ENCODE assay signal across 20 cellular contexts in the genomic region with DNA sequence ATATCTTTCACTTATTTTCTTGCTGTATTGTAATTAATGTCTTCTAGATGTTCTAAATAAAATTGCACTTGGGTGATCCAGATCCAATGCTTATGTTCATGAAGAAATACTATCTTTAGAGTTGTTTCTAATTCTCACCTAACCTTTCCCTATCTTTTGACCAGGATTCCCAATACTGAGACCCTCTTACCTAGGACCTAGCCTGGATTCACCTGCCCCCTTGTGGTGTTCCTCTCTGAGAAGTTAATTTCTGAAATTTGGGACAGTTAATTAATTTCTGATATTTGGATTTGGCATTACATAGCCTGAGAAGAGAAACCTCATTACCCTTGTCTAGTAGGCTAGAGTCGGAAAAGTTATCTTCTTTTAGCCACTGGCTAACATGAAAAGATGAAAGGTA. TPM values are rescaled to one million over a fixed set of nuclear protein-coding genes. Genes with fewer than 3 reads are reported as not detected.
DNase-seq lines count a peak whose midpoint lies in the region; ATAC-seq and TF ChIP-seq lines count a peak whose summit lies in the region.
"Had no signal": no experiment of that assay in that cellular context is flagged by ENCODE, and none has a peak within 500 bp of the region (broad histone marks: within the 10 kb centered on the region; RNA-seq: fewer than 3 reads in every experiment).

No MANE protein-coding gene starts in this region.

- no peak overlapping the region for H2AFZ ChIP-seq in Karpas-422 (ENCODE audit: low read length)

- H3K36me3 Mint-ChIP-seq in activated naive CD8-positive, alpha-beta T cell treated with anti-CD3 and anti-CD28 coated beads, Interleukin-2, amount 50 U/mL, for 24 hours (ENCODE audit: low read depth) = no peaks in the 10 kb centered on the region
- H3K36me3 Mint-ChIP-seq: memory B cell had no signal

- no peaks in the 10 kb centered on the region for H3K9me3 ChIP-seq in Karpas-422 (ENCODE audit: low read length)
- no peaks in the 10 kb centered on the region for H3K9me3 ChIP-seq in liver (ENCODE audit: control insufficient read depth in 4 of 4, low read length in 3 of 4)
- no peaks in the 10 kb centered on the region for H3K9me3 ChIP-seq in MG63
- H3K9me3 ChIP-seq: heart left ventricle, psoas muscle had no signal

- TF ChIP-seq CTCF in astrocyte of the cerebellum (IDR thresholded peaks at IDR 0.05; ENCODE audit: low read depth, low read length, missing control alignments) (peak; percentile 38), liver (IDR thresholded peaks at IDR 0.05; ENCODE audit: low read depth, low read length, missing input control) (peak; percentile 60)

- H3K9me3 Mint-ChIP-seq in activated naive CD8-positive, alpha-beta T cell treated with anti-CD3 and anti-CD28 coated beads, Interleukin-2, amount 50 U/mL, for 24 hours = peaks cover 4% of the 10 kb centered on the region
- H3K9me3 Mint-ChIP-seq: dendritic cell treated with granulocyte-macrophage colony-stimulating factor and Interleukin-4, amounts not matched to agents 40 ng/mL and 50 ng/mL, for 4 days; memory B cell; stimulated activated naive CD8-positive, alpha-beta T cell treated with anti-CD3 and anti-CD28 coated beads, Interleukin-15, Interleukin-2, amounts not matched to agents 100 ng/mL and 50 ng/mL, for 24 hours had no signal

- no peaks in the 10 kb centered on the region for H3K27me3 Mint-ChIP-seq in activated naive CD8-positive, alpha-beta T cell treated with anti-CD3 and anti-CD28 coated beads, Interleukin-2, amount 50 U/mL, for 24 hours
- H3K27me3 Mint-ChIP-seq: memory B cell had no signal

- H3K9ac ChIP-seq in Karpas-422 (ENCODE audit: low read length) (no peak overlapping the region), liver (ENCODE audit: low read depth in 1 of 2, low read length in 2 of 2) (peak overlapping the region; percentile 35 to 63)

- no peak overlapping the region for H3K27ac Mint-ChIP-seq in activated naive CD8-positive, alpha-beta T cell treated with anti-CD3 and anti-CD28 coated beads, Interleukin-2, amount 50 U/mL, for 24 hours
- H3K27ac Mint-ChIP-seq: dendritic cell treated with granulocyte-macrophage colony-stimulating factor and Interleukin-4, amounts not matched to agents 40 ng/mL and 50 ng/mL, for 4 days; memory B cell; stimulated activated naive CD8-positive, alpha-beta T cell treated with anti-CD3 and anti-CD28 coated beads, Interleukin-15, Interleukin-2, amounts not matched to agents 100 ng/mL and 50 ng/mL, for 24 hours had no signal

- H3K4me3 Mint-ChIP-seq in activated naive CD8-positive, alpha-beta T cell treated with anti-CD3 and anti-CD28 coated beads, Interleukin-2, amount 50 U/mL, for 24 hours = no peak overlapping the region
- H3K4me3 Mint-ChIP-seq: dendritic cell treated with granulocyte-macrophage colony-stimulating factor and Interleukin-4, amounts not matched to agents 40 ng/mL and 50 ng/mL, for 4 days; memory B cell; stimulated activated naive CD8-positive, alpha-beta T cell treated with anti-CD3 and anti-CD28 coated beads, Interleukin-15, Interleukin-2, amounts not matched to agents 100 ng/mL and 50 ng/mL, for 24 hours had no signal

- ATAC-seq in activated naive CD8-positive, alpha-beta T cell treated with anti-CD3 and anti-CD28 coated beads, Interleukin-2, amount 50 U/mL, for 24 hours = no peak
- ATAC-seq: heart left ventricle, psoas muscle had no signal

- H3K9me2 ChIP-seq in Karpas-422 (replicated peaks; ENCODE audit: insufficient read depth, low read length) = no peaks in the 10 kb centered on the region

- no peaks in the 10 kb centered on the region for H3K4me1 Mint-ChIP-seq in activated naive CD8-positive, alpha-beta T cell treated with anti-CD3 and anti-CD28 coated beads, Interleukin-2, amount 50 U/mL, for 24 hours
- H3K4me1 Mint-ChIP-seq: memory B cell had no signal

- H4K20me1 ChIP-seq in Karpas-422 (ENCODE audit: insufficient read depth, low read depth, low read length) = no peaks in the 10 kb centered on the region

- H3K27ac ChIP-seq in Karpas-422 (ENCODE audit: low read length) = no peak overlapping the region
- H3K27ac ChIP-seq in liver (ENCODE audit: low read depth in 1 of 2, low read length in 2 of 2) = peak overlapping the region; percentile 33 to 51
- H3K27ac ChIP-seq: heart left ventricle, psoas muscle had no signal

- H3K36me3 ChIP-seq in Karpas-422 (ENCODE audit: insufficient read depth, low read length) = no peaks in the 10 kb centered on the region
- no peaks in the 10 kb centered on the region for H3K36me3 ChIP-seq in liver (ENCODE audit: control insufficient read depth in 4 of 4, insufficient read depth in 3 of 4, low read depth in 1 of 4, low read length in 3 of 4)
- no peaks in the 10 kb centered on the region for H3K36me3 ChIP-seq in MG63
- H3K36me3 ChIP-seq: heart left ventricle had no signal

- peak; percentile 41 for DNase-seq in COR-L47 (lab: John Stamatoyannopoulos, UW)
- peak; percentile 46 for DNase-seq in Karpas-422
- DNase-seq in astrocyte of the cerebellum (ENCODE audit: low read depth) = no peak
- no peak for DNase-seq in activated naive CD8-positive, alpha-beta T cell treated with anti-CD3 and anti-CD28 coated beads, Interleukin-2, amount 50 U/mL, for 24 hours
- no peak for DNase-seq in SKM-1 (lab: John Stamatoyannopoulos, UW; ENCODE audit: unreplicated experiment)
- DNase-seq in MG63 = no peak
- no peak for DNase-seq in activated CD4-positive, alpha-beta T cell treated with anti-CD3 and anti-CD28 coated beads, Interleukin-2, amount 50 U/mL, for 4 hours
- DNase-seq: activated CD4-positive, alpha-beta T cell treated with anti-CD3 and anti-CD28 coated beads, Interleukin-2, amount 50 U/mL, for 48 hours; activated naive CD4-positive, alpha-beta T cell treated with anti-CD3 and anti-CD28 coated beads, Interleukin-2, amount 50 U/mL, for 16 hours; HCEC 1CT; heart left ventricle; KBM-7; NCI-H774; psoas muscle; stimulated activated CD4-positive, alpha-beta T cell treated with anti-CD3 and anti-CD28 coated beads, Interleukin-4, amount 100 ng/mL, for 1 hour had no signal

- no peak overlapping the region for H3K4me2 ChIP-seq in Karpas-422 (ENCODE audit: low read depth, low read length, poor library complexity, severe bottlenecking)

- WGBS in liver = 32% methylated on average over 1 of the region's 1 CpG

- H3K4me1 ChIP-seq in Karpas-422 (ENCODE audit: low read length) (no peaks in the 10 kb centered on the region), liver (ENCODE audit: control insufficient read depth in 4 of 4, insufficient read depth in 4 of 4, low read length in 3 of 4) (peaks cover 2 to 34% (median 24%) of the 10 kb centered on the region in 4 donors)
- H3K4me1 ChIP-seq: heart left ventricle, psoas muscle had no signal

- no peaks in the 10 kb centered on the region for H3K79me2 ChIP-seq in Karpas-422 (ENCODE audit: low read length)

- in situ Hi-C loops in astrocyte of the cerebellum (cut with HindIII; ENCODE audit: low sequenced_read_pairs) = no loop called here

- TF ChIP-seq RAD21 in liver (IDR thresholded peaks at IDR 0.05) = peak; percentile 90 to 94

- H3K27me3 ChIP-seq in Karpas-422 (ENCODE audit: low read length) (no peaks in the 10 kb centered on the region), liver (ENCODE audit: control insufficient read depth in 4 of 4, insufficient read depth in 4 of 4, low read length in 3 of 4) (no peaks in the 10 kb centered on the region), MG63 (no peaks in the 10 kb centered on the region)
- H3K27me3 ChIP-seq: heart left ventricle had no signal

- H3K4me3 ChIP-seq in Karpas-422 (ENCODE audit: low read length) (no peak overlapping the region), astrocyte of the cerebellum (ENCODE audit: low read depth, low read length) (no peak overlapping the region), liver (ENCODE audit: low read depth in 1 of 3, low read length in 3 of 3) (peak overlapping the region; percentile 7 to 33 (median 26)), MG63 (no peak overlapping the region)
- H3K4me3 ChIP-seq: heart left ventricle, psoas muscle had no signal

TF ChIP-seq in liver, 16 proteins besides CTCF, POLR2A, EP300 and RAD21:
- TF ChIP-seq RXRA (IDR thresholded peaks at IDR 0.05) = peak; percentile 7 to 29
- TF ChIP-seq, protein P1, sequence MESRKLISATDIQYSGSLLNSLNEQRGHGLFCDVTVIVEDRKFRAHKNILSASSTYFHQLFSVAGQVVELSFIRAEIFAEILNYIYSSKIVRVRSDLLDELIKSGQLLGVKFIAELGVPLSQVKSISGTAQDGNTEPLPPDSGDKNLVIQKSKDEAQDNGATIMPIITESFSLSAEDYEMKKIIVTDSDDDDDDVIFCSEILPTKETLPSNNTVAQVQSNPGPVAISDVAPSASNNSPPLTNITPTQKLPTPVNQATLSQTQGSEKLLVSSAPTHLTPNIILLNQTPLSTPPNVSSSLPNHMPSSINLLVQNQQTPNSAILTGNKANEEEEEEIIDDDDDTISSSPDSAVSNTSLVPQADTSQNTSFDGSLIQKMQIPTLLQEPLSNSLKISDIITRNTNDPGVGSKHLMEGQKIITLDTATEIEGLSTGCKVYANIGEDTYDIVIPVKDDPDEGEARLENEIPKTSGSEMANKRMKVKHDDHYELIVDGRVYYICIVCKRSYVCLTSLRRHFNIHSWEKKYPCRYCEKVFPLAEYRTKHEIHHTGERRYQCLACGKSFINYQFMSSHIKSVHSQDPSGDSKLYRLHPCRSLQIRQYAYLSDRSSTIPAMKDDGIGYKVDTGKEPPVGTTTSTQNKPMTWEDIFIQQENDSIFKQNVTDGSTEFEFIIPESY (IDR thresholded peaks at IDR 0.05) = no peak

RNA-seq across cellular contexts. Expression of a gene that starts 29.5 kb away (rescaled TPM):
- not detected in 2 replicates for total RNA-seq in Karpas-422 (2014; rRNA removed; shearing (Covaris generic); ENCODE audit: low replicate concordance)
- 10 to 100 TPM in 1 of 2 donors, 1 to 10 TPM in 1; 8.0 to 37.5 TPM for total RNA-seq in liver
- 10 to 100 TPM; 13.0 to 19.2 TPM for polyA plus RNA-seq in liver
- 0.64 TPM in 1 of 2 replicates, not detected in the other for total RNA-seq in MG63 (2014; rRNA removed; shearing (Covaris generic); ENCODE audit: low replicate concordance)
- total RNA-seq: heart left ventricle; psoas muscle; T-helper 1 cell treated with Interleukin-12 subunit alpha and Interleukin-12 subunit beta and Interleukin-4 antibody, amounts not matched to agents 30 ng/mL and 1 ng/mL, for 36 hours had no signal
- polyA plus RNA-seq: heart left ventricle had no signal

RNA-seq across cellular contexts. Expression of a gene that starts 29.9 kb away (rescaled TPM):
- not detected in 2 replicates for total RNA-seq in Karpas-422 (2014; rRNA removed; shearing (Covaris generic); ENCODE audit: low replicate concordance)
- total RNA-seq in liver = 10 to 100 TPM in 1 of 2 donors, 1 to 10 TPM in 1; 2.0 to 21.7 TPM
- 1 to 10 TPM in 1 of 2 donors, under 1 TPM in 1; 0.74 to 5.2 TPM for polyA plus RNA-seq in liver
- not detected in 2 replicates for total RNA-seq in MG63 (2014; rRNA removed; shearing (Covaris generic); ENCODE audit: low replicate concordance)
- total RNA-seq: heart left ventricle; psoas muscle; T-helper 1 cell treated with Interleukin-12 subunit alpha and Interleukin-12 subunit beta and Interleukin-4 antibody, amounts not matched to agents 30 ng/mL and 1 ng/mL, for 36 hours had no signal
- polyA plus RNA-seq: heart left ventricle, psoas muscle had no signal

Comparison
In these comparisons a context has a peak if more than half of its experiments do, and no peak if none do; other contexts are left out.
1. DNase-seq: peak in COR-L47 (single experiment) and Karpas-422 (single experiment); none in astrocyte of the cerebellum (single experiment), activated naive CD8-positive, alpha-beta T cell treated with anti-CD3 and anti-CD28 coated beads, Interleukin-2, amount 50 U/mL, for 24 hours (single experiment), SKM-1 (single experiment), MG63 (single experiment) and activated CD4-positive, alpha-beta T cell treated with anti-CD3 and anti-CD28 coated beads, Interleukin-2, amount 50 U/mL, for 4 hours (0 of 2).
2. H3K4me3 ChIP-seq: peak in liver (3 of 3); none in Karpas-422 (single experiment), astrocyte of the cerebellum (single experiment) and MG63 (single experiment).